ENCODE assay signal across 23 cellular contexts in genomic region chr12:107396991-107397390, GRCh38.
DNase-seq lines count a peak whose midpoint lies in the region; ATAC-seq and TF ChIP-seq lines count a peak whose summit lies in the region.
"Had no signal": no experiment of that assay in that cellular context is flagged by ENCODE, and none has a peak within 500 bp of the region (broad histone marks: within the 10 kb centered on the region; RNA-seq: fewer than 3 reads in every experiment).

No MANE protein-coding gene starts in this region.

- H3K27me3 Mint-ChIP-seq in immature natural killer cell (ENCODE audit: low read depth in 3 of 3): peaks cover 0 to 2% (median 0%) of the 10 kb centered on the region in 3 donors
- H3K27me3 Mint-ChIP-seq: activated CD8-positive, alpha-beta memory T cell treated with anti-CD3 and anti-CD28 coated beads, Interleukin-2, amount 10 ng/mL, durations not matched to agents 7 days and 5 days had no signal

- TF ChIP-seq CTCF in PC-9 (conservative IDR thresholded peaks at IDR 0.05) (no peak), fibroblast of mammary gland (conservative IDR thresholded peaks at IDR 0.05; ENCODE audit: control insufficient read depth, insufficient read depth, low read depth, low read length) (no peak), prostate gland (IDR thresholded peaks at IDR 0.05) (no peak)

- BruUV-seq in PC-9 (replicated peaks; lab: Mats Ljungman, UMichigan): no TSS peak

- WGBS in prostate gland: 44% methylated on average over 7 of the region's 7 CpGs

- no peak overlapping the region for H3K4me3 Mint-ChIP-seq in immature natural killer cell
- H3K4me3 Mint-ChIP-seq: activated CD8-positive, alpha-beta memory T cell treated with anti-CD3 and anti-CD28 coated beads, Interleukin-2, amount 10 ng/mL, durations not matched to agents 7 days and 5 days; effector memory CD8-positive, alpha-beta T cell; stimulated activated naive B cell treated with anti-CD40 and anti-IgM and Interleukin-4, amounts not matched to agents 10 μg/mL and 1 μg/mL and 100 μg/mL, for 72 hours had no signal

- H3K4me1 Mint-ChIP-seq in immature natural killer cell: peaks cover 0 to 4% of the 10 kb centered on the region in 2 donors

- H3K9me2 ChIP-seq in PC-9 (ENCODE audit: insufficient read depth): no peaks in the 10 kb centered on the region

- no peaks in the 10 kb centered on the region for H3K9me3 Mint-ChIP-seq in immature natural killer cell
- H3K9me3 Mint-ChIP-seq: effector memory CD8-positive, alpha-beta T cell; stimulated activated naive B cell treated with anti-CD40 and anti-IgM and Interleukin-4, amounts not matched to agents 10 μg/mL and 1 μg/mL and 100 μg/mL, for 72 hours had no signal

- 0 out of 2 replicates have a peak overlapping the region, but pooled peaks have one; percentile 9 for H3K4me3 ChIP-seq in PC-9
- H3K4me3 ChIP-seq in fibroblast of mammary gland (ENCODE audit: control insufficient read depth, low read depth, low read length): no peak overlapping the region
- no peak overlapping the region for H3K4me3 ChIP-seq in prostate gland
- H3K4me3 ChIP-seq: mucosa of descending colon had no signal

- DNase-seq in Caki2 (ENCODE audit: low read depth) (peak; percentile 66), PC-9 (peak; percentile 72 to 96), fibroblast of mammary gland (ENCODE audit: low read depth) (peak; percentile 5), prostate gland (ENCODE audit: low spot score) (peak; percentile 32), immature natural killer cell (no peak)
- no peak for DNase-seq in effector CD8-positive, alpha-beta T cell (lab: John Stamatoyannopoulos, UW)
- DNase-seq: activated CD4-positive, alpha-beta T cell treated with anti-CD3 and anti-CD28 coated beads for 1 hour; activated CD8-positive, alpha-beta memory T cell treated with anti-CD3 and anti-CD28 coated beads, Interleukin-2, amount 10 ng/mL, durations not matched to agents 7 days and 5 days; activated effector memory CD4-positive, alpha-beta T cell treated with Interleukin-2 at 50 U/mL for 16 hours; amniotic stem cell; cerebellar nuclear complex; COR-L47; effector memory CD8-positive, alpha-beta T cell; GOT3; hippocampal formation; IMR-90; mucosa of descending colon; NCI-H2081 treated with DMSO at 0.1 percent for 48 hours; stimulated activated naive B cell treated with anti-CD40 and anti-IgM and Interleukin-4, amounts not matched to agents 10 μg/mL and 1 μg/mL and 100 μg/mL, for 72 hours; T1000 had no signal

- H3F3A ChIP-seq in PC-9 (ENCODE audit: insufficient read depth, low read depth): peaks cover 23% of the 10 kb centered on the region; the same call in 1 of the 2 replicates

- TF ChIP-seq POLR2A in prostate gland (IDR thresholded peaks at IDR 0.05): no peak

- peaks cover 41% of the 10 kb centered on the region for H3K79me2 ChIP-seq in PC-9 (ENCODE audit: low read depth)

- H3K27ac ChIP-seq in PC-9: peak overlapping the region; percentile 76
- H3K27ac ChIP-seq in prostate gland: no peak overlapping the region

- H3K27me3 ChIP-seq in PC-9 (ENCODE audit: insufficient read depth, low read depth): no peaks in the 10 kb centered on the region
- H3K27me3 ChIP-seq in prostate gland (replicated peaks; ENCODE audit: insufficient read depth): no peaks in the 10 kb centered on the region

- peaks cover 41% of the 10 kb centered on the region for H3K4me1 ChIP-seq in PC-9 (replicated peaks; ENCODE audit: insufficient read depth)
- no peaks in the 10 kb centered on the region for H3K4me1 ChIP-seq in prostate gland (replicated peaks)

- H3K36me3 Mint-ChIP-seq in immature natural killer cell: no peaks in the 10 kb centered on the region
- H3K36me3 Mint-ChIP-seq: activated CD8-positive, alpha-beta memory T cell treated with anti-CD3 and anti-CD28 coated beads, Interleukin-2, amount 10 ng/mL, durations not matched to agents 7 days and 5 days; stimulated activated naive B cell treated with anti-CD40 and anti-IgM and Interleukin-4, amounts not matched to agents 10 μg/mL and 1 μg/mL and 100 μg/mL, for 72 hours had no signal

- H3K36me3 ChIP-seq in PC-9 (ENCODE audit: low read depth) (no peaks in the 10 kb centered on the region), prostate gland (no peaks in the 10 kb centered on the region)

- intact Hi-C loops in PC-9 (cut with micrococcal nuclease; ENCODE audit: unreplicated experiment): loop anchor here (1.0 to 2.0 kb wide), 3 partner anchors 16 to 69 kb away; no protein-coding TSS in a partner anchor
- intact Hi-C loops in prostate gland (cut with DNase I): no loop called here

- CTCF ChIA-PET in PC-9 (lab: Charles Lee): interaction anchor here (0.7 to 1.0 kb wide), 3 partner anchors 15 to 265 kb away, joined by 3 to 5 read pairs (median 4); no protein-coding TSS in a partner anchor

- peak overlapping the region; percentile 70 for H3K4me2 ChIP-seq in PC-9

- no peak for ATAC-seq in HG02642 (IDR thresholded peaks at IDR 0.05; ENCODE audit: poor library complexity, unreplicated experiment)
- ATAC-seq: activated CD8-positive, alpha-beta memory T cell treated with anti-CD3 and anti-CD28 coated beads, Interleukin-2, amount 10 ng/mL, durations not matched to agents 7 days and 5 days; effector memory CD8-positive, alpha-beta T cell; mucosa of descending colon; Panc1; SK-N-SH treated with all-trans-retinoic acid at 6 μM for 48 hours; stimulated activated naive B cell treated with anti-CD40 and anti-IgM and Interleukin-4, amounts not matched to agents 10 μg/mL and 1 μg/mL and 100 μg/mL, for 72 hours had no signal

- H3K27ac Mint-ChIP-seq in immature natural killer cell: no peak overlapping the region
- H3K27ac Mint-ChIP-seq: activated CD8-positive, alpha-beta memory T cell treated with anti-CD3 and anti-CD28 coated beads, Interleukin-2, amount 10 ng/mL, durations not matched to agents 7 days and 5 days; effector memory CD8-positive, alpha-beta T cell; stimulated activated naive B cell treated with anti-CD40 and anti-IgM and Interleukin-4, amounts not matched to agents 10 μg/mL and 1 μg/mL and 100 μg/mL, for 72 hours had no signal

- no peaks in the 10 kb centered on the region for H3K9me3 ChIP-seq in PC-9 (ENCODE audit: insufficient read depth, low read depth)
- no peaks in the 10 kb centered on the region for H3K9me3 ChIP-seq in prostate gland
- H3K9me3 ChIP-seq: mucosa of descending colon had no signal

- H2AFZ ChIP-seq in PC-9: no peak overlapping the region

- in situ Hi-C loops in Caki2 (cut with HindIII; ENCODE audit: low pct_unique_long_range_greater_than_20kb, low sequenced_read_pairs): no loop called here

- H4K20me1 ChIP-seq in PC-9 (ENCODE audit: insufficient read depth): no peaks in the 10 kb centered on the region

- POLR2A ChIA-PET in PC-9 (lab: Charles Lee; ENCODE audit: unreplicated experiment): interaction anchor here (0.6 to 0.7 kb wide), 3 partner anchors 17 to 76 kb away, joined by 3 to 10 read pairs (median 5); no protein-coding TSS in a partner anchor

Comparison
In these comparisons a context has a peak if more than half of its experiments do, and no peak if none do; other contexts are left out.
1. DNase-seq: peak in Caki2 (single experiment), PC-9 (2 of 2), fibroblast of mammary gland (single experiment) and prostate gland (single experiment); none in immature natural killer cell (0 of 3) and effector CD8-positive, alpha-beta T cell (single experiment).